ENCODE assay signal across 8 cellular contexts in genomic region chr20:35883778-35884540, GRCh38.
A peak's percentile ranks its signal among the peaks of the same experiment; 100 is the strongest.
DNase-seq lines count a peak whose midpoint lies in the region; ATAC-seq, FAIRE-seq and TF ChIP-seq lines count a peak whose summit lies in the region.

No MANE protein-coding gene starts in this region.

- no peak for TF ChIP-seq POLR2A in suprapubic skin (IDR thresholded peaks at IDR 0.05)

- H3K9me3 ChIP-seq in SJCRH30 (replicated peaks) (no peaks in the 10 kb centered on the region), suprapubic skin (no peaks in the 10 kb centered on the region)

- intact Hi-C loops in Calu3 (cut with micrococcal nuclease; ENCODE audit: unreplicated experiment), result loop anchor here (2.0 to 5.0 kb wide), 2 partner anchors 143 to 267 kb away; partner anchors contain the start of gene SPAG4

- ATAC-seq in HG03460 (IDR thresholded peaks at IDR 0.05; ENCODE audit: unreplicated experiment), result no peak

- H3K27ac ChIP-seq in SJCRH30 (no peak overlapping the region), suprapubic skin (peak overlapping the region; percentile 83)

- H3K4me3 ChIP-seq in SJCRH30, result no peak overlapping the region
- no peak overlapping the region for H3K4me3 ChIP-seq in suprapubic skin

- H3K4me1 Mint-ChIP-seq in Calu3 (ENCODE audit: low read depth, unreplicated experiment) (peaks cover 12% of the 10 kb centered on the region), osteocyte (ENCODE audit: unreplicated experiment) (peaks cover 29% of the 10 kb centered on the region)

- DNase-seq in Calu3 (peak; percentile 79), HuH-7.5 (ENCODE audit: low spot score) (peak; percentile 73), SJCRH30 (peak; percentile 81 to 92), frontal cortex (ENCODE audit: low spot score in 2 of 2) (peak; percentile 25 to 62), osteocyte (ENCODE audit: extremely low spot score, unreplicated experiment) (peak; percentile 91), suprapubic skin (ENCODE audit: low spot score in 2 of 2) (peak; percentile 85 to 89)
- DNase-seq in activated naive CD4-positive, alpha-beta T cell treated with Interleukin-2 at 50 U/mL for 16 hours, result peak; percentile 55

- CTCF ChIA-PET in Calu3 (lab: Charles Lee), result interaction anchor here (0.7 to 1.4 kb wide), 13 partner anchors 10 to 712 kb away, joined by 3 to 8 read pairs (median 4); partner anchors contain the start of genes PROCR, RBM39 and SCAND1

- H3K9me3 Mint-ChIP-seq in Calu3 (ENCODE audit: low read depth, unreplicated experiment) (no peaks in the 10 kb centered on the region), osteocyte (ENCODE audit: unreplicated experiment) (no peaks in the 10 kb centered on the region)

- H3K27me3 ChIP-seq in SJCRH30, result no peaks in the 10 kb centered on the region
- no peaks in the 10 kb centered on the region for H3K27me3 ChIP-seq in suprapubic skin

- no TSS peak for BruUV-seq in Calu3 (replicated peaks; lab: Mats Ljungman, UMichigan)

- no peak for FAIRE-seq in frontal cortex (lab: Jason Lieb, UNC)

- no peaks in the 10 kb centered on the region for H3K4me1 ChIP-seq in SJCRH30
- peaks cover 15% of the 10 kb centered on the region for H3K4me1 ChIP-seq in suprapubic skin

- peak; percentile 90 for TF ChIP-seq EP300 in suprapubic skin (IDR thresholded peaks at IDR 0.05)

- H3K27me3 Mint-ChIP-seq in Calu3 (ENCODE audit: unreplicated experiment) (no peaks in the 10 kb centered on the region), osteocyte (ENCODE audit: unreplicated experiment) (no peaks in the 10 kb centered on the region)

- no peaks in the 10 kb centered on the region for H3K36me3 Mint-ChIP-seq in Calu3 (ENCODE audit: insufficient read depth, unreplicated experiment)
- peaks cover 2% of the 10 kb centered on the region for H3K36me3 Mint-ChIP-seq in osteocyte (ENCODE audit: unreplicated experiment)

- 17% methylated on average over 9 of the region's 10 CpGs for WGBS in suprapubic skin

- H3K27ac Mint-ChIP-seq in Calu3 (ENCODE audit: unreplicated experiment) (peak overlapping the region; percentile 53), osteocyte (ENCODE audit: unreplicated experiment) (peak overlapping the region; percentile 93)

- no peaks in the 10 kb centered on the region for H3K36me3 ChIP-seq in SJCRH30
- H3K36me3 ChIP-seq in suprapubic skin, result no peaks in the 10 kb centered on the region

- TF ChIP-seq CTCF in Calu3 (IDR thresholded peaks at IDR 0.05; ENCODE audit: unreplicated experiment) (peak; percentile 76), osteocyte (IDR thresholded peaks at IDR 0.05) (peak; percentile 93), suprapubic skin (IDR thresholded peaks at IDR 0.05) (peak; percentile 66 to 67)

- H3K4me3 Mint-ChIP-seq in Calu3 (ENCODE audit: low read depth, unreplicated experiment), result peak overlapping the region; percentile 33
- H3K4me3 Mint-ChIP-seq in osteocyte (ENCODE audit: unreplicated experiment), result peak overlapping the region; percentile 71
